Comparison of ENCODE assay signal across 22 cellular contexts in genomic region chr10:2935647-2936386, GRCh38.
A peak's percentile ranks its signal among the peaks of the same experiment; 100 is the strongest.
DNase-seq lines count a peak whose midpoint lies in the region; ATAC-seq, FAIRE-seq and TF ChIP-seq lines count a peak whose summit lies in the region.
"Had no signal": no experiment of that assay in that cellular context is flagged by ENCODE, and none has a peak within 500 bp of the region (broad histone marks: within the 10 kb centered on the region; RNA-seq: fewer than 3 reads in every experiment).

No MANE protein-coding gene starts in this region.

- POLR2A ChIA-PET in A549 (lab: Yijun Ruan, JAX) = no interaction called here
- POLR2A ChIA-PET in K562 (lab: Yijun Ruan, JAX) = no interaction called here

- no peak for ATAC-seq in A549
- ATAC-seq in K562 = no peak
- no peak for ATAC-seq in activated naive CD4-positive, alpha-beta T cell treated with anti-CD3 and anti-CD28 coated beads, Interleukin-2, amount 50 U/mL, for 72 hours
- ATAC-seq in SK-N-SH treated with all-trans-retinoic acid at 6 μM for 48 hours = no peak

- no peaks in the 10 kb centered on the region for H3K79me1 ChIP-seq in mesendoderm (ENCODE audit: low read length)

- H3K79me2 ChIP-seq in K562 (ENCODE audit: control insufficient read depth, insufficient read depth, low read length) (no peaks in the 10 kb centered on the region), mesendoderm (ENCODE audit: control insufficient read depth, insufficient read depth, low read length) (no peaks in the 10 kb centered on the region)

- no peak overlapping the region for H4K5ac ChIP-seq in mesendoderm (ENCODE audit: low read length)

- TF ChIP-seq EP300 in A549 (IDR thresholded peaks at IDR 0.05) (no peak), K562 (IDR thresholded peaks at IDR 0.05; ENCODE audit: low read length) (no peak)

- intact Hi-C loops in K562 (cut with micrococcal nuclease) = no loop called here
- intact Hi-C loops in kidney (cut with DNase I) = no loop called here

- no TSS peak for BruUV-seq in K562 (replicated peaks; lab: Mats Ljungman, UMichigan)

- H3K4me3 ChIP-seq in A549 (no peak overlapping the region), BLaER1 (no peak overlapping the region), K562 (no peak overlapping the region), kidney (ENCODE audit: low read length in 2 of 2) (peak overlapping the region; percentile 45 to 51), mesendoderm (ENCODE audit: low read length) (no peak overlapping the region)
- H3K4me3 ChIP-seq: Peyer's patch, SJSA1 had no signal

- H3K56ac ChIP-seq in mesendoderm (ENCODE audit: low read length) = no peak overlapping the region

- H3K4ac ChIP-seq in mesendoderm (ENCODE audit: low read depth, low read length) = no peak overlapping the region

- no peak for TF ChIP-seq POLR2A in A549 (IDR thresholded peaks at IDR 0.05; ENCODE audit: low read length)
- no peak for TF ChIP-seq POLR2A in K562 (conservative IDR thresholded peaks at IDR 0.05)

- H3K4me2 ChIP-seq in A549 = no peak overlapping the region
- H3K4me2 ChIP-seq in BLaER1 = peak overlapping the region; percentile 42
- H3K4me2 ChIP-seq in K562 (ENCODE audit: insufficient read depth, low read length) = no peak overlapping the region
- H3K4me2 ChIP-seq in mesendoderm (ENCODE audit: low read length) = no peak overlapping the region
- H3K4me2 ChIP-seq: KMS-11 had no signal

- no peaks in the 10 kb centered on the region for H3K36me3 Mint-ChIP-seq in activated naive CD4-positive, alpha-beta T cell treated with anti-CD3 and anti-CD28 coated beads, Interleukin-2, amount 50 U/mL, for 72 hours
- H3K36me3 Mint-ChIP-seq: CD8-positive, alpha-beta memory T cell had no signal

- no peak overlapping the region for H2BK15ac ChIP-seq in mesendoderm (replicated peaks; ENCODE audit: low read depth)

- no peak for TF ChIP-seq RAD21 in A549 (conservative IDR thresholded peaks at IDR 0.05 in 1 of 2, IDR thresholded peaks at IDR 0.05 in 1 of 2)
- no peak for TF ChIP-seq RAD21 in K562 (CRISPR knock-in tag; conservative IDR thresholded peaks at IDR 0.05 in 1 of 2, IDR thresholded peaks at IDR 0.05 in 1 of 2)

- no peak for FAIRE-seq in A549 (lab: Jason Lieb, UNC)
- FAIRE-seq in K562 (lab: Jason Lieb, UNC) = no peak
- no peak for FAIRE-seq in kidney (lab: Jason Lieb, UNC)

- no peaks in the 10 kb centered on the region for H3K9me1 ChIP-seq in K562 (ENCODE audit: control insufficient read depth, insufficient read depth, low read length)

- no peaks in the 10 kb centered on the region for H3K27me3 ChIP-seq in BLaER1
- H3K27me3 ChIP-seq in K562 (ENCODE audit: control insufficient read depth in 2 of 2, insufficient read depth in 2 of 2, low read length in 2 of 2) = peaks cover 24 to 51% of the 10 kb centered on the region in 2 experiments
- no peaks in the 10 kb centered on the region for H3K27me3 ChIP-seq in mesendoderm (ENCODE audit: insufficient read depth, low read length, poor library complexity)
- H3K27me3 ChIP-seq: Peyer's patch had no signal

- H3K36me3 ChIP-seq in BLaER1 = no peaks in the 10 kb centered on the region
- H3K36me3 ChIP-seq in K562 (ENCODE audit: control insufficient read depth, insufficient read depth, low read length) = no peaks in the 10 kb centered on the region
- no peaks in the 10 kb centered on the region for H3K36me3 ChIP-seq in kidney (ENCODE audit: control insufficient read depth in 1 of 2, insufficient read depth in 2 of 2, low read length in 2 of 2)
- no peaks in the 10 kb centered on the region for H3K36me3 ChIP-seq in mesendoderm (ENCODE audit: control insufficient read depth, insufficient read depth, low read length)
- H3K36me3 ChIP-seq: Peyer's patch, SJSA1 had no signal

- no peak overlapping the region for H3K27ac Mint-ChIP-seq in activated naive CD4-positive, alpha-beta T cell treated with anti-CD3 and anti-CD28 coated beads, Interleukin-2, amount 50 U/mL, for 72 hours
- H3K27ac Mint-ChIP-seq: CD8-positive, alpha-beta memory T cell; H9 had no signal

- no peak overlapping the region for H2AK5ac ChIP-seq in mesendoderm (ENCODE audit: low read length)

- H2BK5ac ChIP-seq in mesendoderm (ENCODE audit: low read length) = no peak overlapping the region

- CTCF ChIA-PET in A549 (lab: Yijun Ruan, JAX) (interaction anchor here (0.6 to 4.1 kb wide), 6 partner anchors 7 to 1765 kb away, joined by 3 to 57 read pairs (median 8); no protein-coding TSS in a partner anchor), K562 (lab: Yijun Ruan, JAX; ENCODE audit: low intra/inter-chr PET ratio) (interaction anchor here (0.5 kb wide), 1 partner anchor 176 kb away, joined by 3 read pairs; no protein-coding TSS in a partner anchor)

- DNase-seq in A549 (ENCODE audit: low read depth in 1 of 2, low spot score in 1 of 2) = no peak
- no peak for DNase-seq in K562 (ENCODE audit: extremely low read depth in 1 of 4, low spot score in 3 of 4)
- DNase-seq in kidney = no peak
- no peak for DNase-seq in activated naive CD4-positive, alpha-beta T cell treated with anti-CD3 and anti-CD28 coated beads, Interleukin-2, amount 50 U/mL, for 72 hours (ENCODE audit: low spot score in 2 of 2)
- no peak for DNase-seq in SHP77 treated with DMSO at 0.1 percent for 48 hours (lab: John Stamatoyannopoulos, UW)
- no peak for DNase-seq in mesendoderm
- DNase-seq: ACHN; Calu3; CD8-positive, alpha-beta memory T cell; DMS53; GDM1; H9; NCI-H1930; NCI-H2227 treated with DMSO at 0.1 percent for 48 hours; NCI-H510A; NCI-H774; Peyer's patch had no signal

- no peak overlapping the region for H3K23ac ChIP-seq in mesendoderm (ENCODE audit: low read length)

- no peaks in the 10 kb centered on the region for H3K9me3 ChIP-seq in A549
- H3K9me3 ChIP-seq in BLaER1 = peaks cover 16% of the 10 kb centered on the region
- H3K9me3 ChIP-seq in K562 (replicated peaks; ENCODE audit: control insufficient read depth, insufficient read depth, low read depth, low read length) = 0 out of 2 replicates have a peak, but pooled peaks cover 1% of the 10 kb centered on the region
- no peaks in the 10 kb centered on the region for H3K9me3 ChIP-seq in kidney (ENCODE audit: control insufficient read depth in 1 of 2, low read length in 2 of 2)
- H3K9me3 ChIP-seq: Peyer's patch, SJSA1 had no signal

- H3K27ac ChIP-seq in A549 (no peak overlapping the region), BLaER1 (no peak overlapping the region), K562 (ENCODE audit: extremely low read depth, low read depth, low read length) (no peak overlapping the region), kidney (ENCODE audit: low read depth in 2 of 2, low read length in 2 of 2) (peak overlapping the region in 1 of 2 donors; percentile 54), mesendoderm (ENCODE audit: low read depth, low read length) (no peak overlapping the region)
- H3K27ac ChIP-seq: C4-2B, KMS-11, Peyer's patch, SJSA1 had no signal

- no peaks in the 10 kb centered on the region for H3K9me3 Mint-ChIP-seq in activated naive CD4-positive, alpha-beta T cell treated with anti-CD3 and anti-CD28 coated beads, Interleukin-2, amount 50 U/mL, for 72 hours

- TF ChIP-seq CTCF in A549 (IDR thresholded peaks at IDR 0.05) (no peak), K562 (IDR thresholded peaks at IDR 0.05 in 2 of 3, conservative IDR thresholded peaks at IDR 0.05 in 1 of 3; ENCODE audit: insufficient read depth in 2 of 3, low read depth in 1 of 3, low read length in 3 of 3) (no peak), kidney (IDR thresholded peaks at IDR 0.05; ENCODE audit: borderline replicate concordance, extremely low read depth, insufficient read depth) (no peak)

- 82% methylated on average over 37 of the region's 39 CpGs for WGBS in A549 (ENCODE audit: missing lambda C conversion rate)
- 2% methylated on average over 36 of the region's 39 CpGs for WGBS in K562 (ENCODE audit: insufficient coverage, low coverage, missing lambda C conversion rate)
- WGBS in mesendoderm (ENCODE audit: extremely low coverage, insufficient coverage, low lambda C conversion rate) = no CpG with 5 or more reads among the region's 39 CpGs

- no peak overlapping the region for H3K9ac ChIP-seq in BLaER1
- no peak overlapping the region; a peak in 1 of 4 replicates for H3K9ac ChIP-seq in K562 (ENCODE audit: insufficient read depth in 1 of 2, low read depth in 2 of 2, low read length in 2 of 2)
- H3K9ac ChIP-seq in kidney (ENCODE audit: low read length in 2 of 2) = peak overlapping the region in 1 of 2 donors; percentile 31
- H3K9ac ChIP-seq in mesendoderm (ENCODE audit: low read length) = no peak overlapping the region
- H3K9ac ChIP-seq: KMS-11 had no signal

- no peak overlapping the region for H3K18ac ChIP-seq in mesendoderm (ENCODE audit: low read length)

- no peak overlapping the region for H4K8ac ChIP-seq in mesendoderm (ENCODE audit: low read depth, low read length)

- in situ Hi-C loops in K562 (cut with MboI) = no loop called here

- no peak overlapping the region for H2BK120ac ChIP-seq in mesendoderm (ENCODE audit: low read depth, low read length)

- H4K20me1 ChIP-seq in BLaER1 (no peaks in the 10 kb centered on the region), K562 (replicated peaks; ENCODE audit: control insufficient read depth, insufficient read depth, low read length) (no peaks in the 10 kb centered on the region)

- no peak overlapping the region for H2AFZ ChIP-seq in K562 (ENCODE audit: low read depth, low read length)

- H3K4me1 ChIP-seq in A549 = peaks cover 6% of the 10 kb centered on the region
- H3K4me1 ChIP-seq in BLaER1 = peaks cover 35% of the 10 kb centered on the region
- H3K4me1 ChIP-seq in K562 (replicated peaks in 1 of 2; ENCODE audit: control insufficient read depth in 2 of 2, insufficient read depth in 2 of 2, low read length in 2 of 2) = no peaks in the 10 kb centered on the region
- H3K4me1 ChIP-seq in kidney (ENCODE audit: control insufficient read depth in 1 of 2, insufficient read depth in 1 of 2, low read depth in 1 of 2, low read length in 2 of 2) = peaks cover 4 to 9% of the 10 kb centered on the region in 2 donors
- no peaks in the 10 kb centered on the region for H3K4me1 ChIP-seq in mesendoderm (ENCODE audit: control insufficient read depth, low read depth, low read length)
- H3K4me1 ChIP-seq: Peyer's patch, SJSA1 had no signal

TF ChIP-seq in A549, 52 proteins besides CTCF, POLR2A, EP300 and RAD21 (continues in another document):
- TF ChIP-seq MAFK (IDR thresholded peaks at IDR 0.05; ENCODE audit: partially characterized antibody) (peak; percentile 2), RCOR1 (IDR thresholded peaks at IDR 0.05; ENCODE audit: low read depth, low read length) (no peak), HOXA7 (CRISPR knock-in tag; IDR thresholded peaks at IDR 0.05) (no peak), HOXB5 (CRISPR knock-in tag; IDR thresholded peaks at IDR 0.05) (no peak)

TF ChIP-seq in K562, 482 proteins besides CTCF, POLR2A, EP300 and RAD21 (continues in another document):
- no peak for TF ChIP-seq ARHGAP35 (IDR thresholded peaks at IDR 0.05; ENCODE audit: partially characterized antibody)
- no peak for TF ChIP-seq NEUROD1 (IDR thresholded peaks at IDR 0.05; ENCODE audit: borderline replicate concordance, low read depth, low read length, partially characterized antibody)
- no peak for TF ChIP-seq ARID2 (IDR thresholded peaks at IDR 0.05)

TF ChIP-seq in SK-N-SH treated with all-trans-retinoic acid at 6 μM for 48 hours, 23 proteins besides CTCF, POLR2A, EP300 and RAD21:
- no peak for TF ChIP-seq TCF4 (CRISPR knock-in tag; IDR thresholded peaks at IDR 0.05; ENCODE audit: borderline replicate concordance)
- TF ChIP-seq ZC3H10 (CRISPR knock-in tag; IDR thresholded peaks at IDR 0.05) = no peak
- TF ChIP-seq GLIS3 (CRISPR knock-in tag; IDR thresholded peaks at IDR 0.05) = no peak

Comparison
In these comparisons a context has a peak if more than half of its experiments do, and no peak if none do; other contexts are left out.
1. H3K4me3 ChIP-seq: peak in kidney (2 of 2); none in A549 (single experiment), BLaER1 (single experiment), K562 (single experiment) and mesendoderm (single experiment).
2. Of the 35 proteins assayed by ChIP-seq in both K562 and A549: peak only in K562: none; only in A549: MAFK; in both: none; in neither: 34.